Comparison of ENCODE assay signal across 27 cellular contexts in the genomic region with DNA sequence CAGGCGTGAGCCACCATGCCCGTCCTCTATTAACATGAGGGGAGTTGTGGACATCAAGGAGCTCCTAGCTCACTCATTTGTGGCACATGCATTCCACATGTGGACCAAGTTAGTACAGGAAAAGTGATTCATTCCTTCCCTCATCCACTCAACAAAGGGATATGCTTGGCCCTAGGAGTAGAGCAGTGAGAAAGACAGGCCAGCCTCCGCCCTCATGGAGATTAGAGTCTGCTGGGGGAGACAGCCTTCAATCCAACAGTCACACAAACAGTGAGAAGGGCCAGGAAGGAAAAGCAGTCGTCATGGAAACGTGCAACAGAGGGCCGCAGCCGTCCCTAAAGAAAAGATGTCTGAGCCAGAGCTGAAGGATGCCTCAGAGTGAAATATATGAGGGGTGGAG.
DNase-seq lines count a peak whose midpoint lies in the region; ATAC-seq and TF ChIP-seq lines count a peak whose summit lies in the region.
"Had no signal": no experiment of that assay in that cellular context is flagged by ENCODE, and none has a peak within 500 bp of the region (broad histone marks: within the 10 kb centered on the region; RNA-seq: fewer than 3 reads in every experiment).

No MANE protein-coding gene starts in this region.

- H3K27me3 ChIP-seq in colonic mucosa (no peaks in the 10 kb centered on the region), dorsolateral prefrontal cortex (no peaks in the 10 kb centered on the region)
- H3K27me3 ChIP-seq: BE2C, sigmoid colon had no signal

- H3K27ac ChIP-seq in colonic mucosa (no peak overlapping the region), dorsolateral prefrontal cortex (peak overlapping the region in 1 of 59 donors; percentile 26)
- H3K27ac ChIP-seq: HL-60, sigmoid colon had no signal

- H3K4me3 Mint-ChIP-seq in stimulated activated naive CD8-positive, alpha-beta T cell treated with anti-CD3 and anti-CD28 coated beads, Interleukin-15, amount 100 ng/mL, for 72 hours = no peak overlapping the region
- H3K4me3 Mint-ChIP-seq: H9, type B pancreatic cell had no signal

- H3K4me1 ChIP-seq in colonic mucosa = no peaks in the 10 kb centered on the region

- peak overlapping the region; percentile 29 to 35 for H3K27ac Mint-ChIP-seq in stimulated activated naive CD8-positive, alpha-beta T cell treated with anti-CD3 and anti-CD28 coated beads, Interleukin-15, amount 100 ng/mL, for 72 hours
- H3K27ac Mint-ChIP-seq: progenitor cell of endocrine pancreas, type B pancreatic cell had no signal

- H3K9me3 Mint-ChIP-seq in stimulated activated naive CD8-positive, alpha-beta T cell treated with anti-CD3 and anti-CD28 coated beads, Interleukin-15, amount 100 ng/mL, for 72 hours = no peaks in the 10 kb centered on the region
- H3K9me3 Mint-ChIP-seq: type B pancreatic cell had no signal

- H3K9ac ChIP-seq in colonic mucosa (ENCODE audit: low read depth in 2 of 2, low read length in 2 of 2) = no peak overlapping the region
- H3K9ac ChIP-seq: SK-N-SH had no signal

- H3K27me3 Mint-ChIP-seq in stimulated activated naive CD8-positive, alpha-beta T cell treated with anti-CD3 and anti-CD28 coated beads, Interleukin-15, amount 100 ng/mL, for 72 hours = no peaks in the 10 kb centered on the region
- H3K27me3 Mint-ChIP-seq: progenitor cell of endocrine pancreas, type B pancreatic cell had no signal

- no peak for TF ChIP-seq CTCF in colonic mucosa (IDR thresholded peaks at IDR 0.05)
- TF ChIP-seq CTCF in dorsolateral prefrontal cortex (IDR thresholded peaks at IDR 0.05 in 54 of 56, conservative IDR thresholded peaks at IDR 0.05 in 2 of 56; ENCODE audit: low read depth in 1 of 56, partially characterized antibody in 56 of 56) = no peak

- intact Hi-C loops in colonic mucosa (cut with DNase I) = no loop called here
- intact Hi-C loops in head of caudate nucleus (cut with DNase I) = no loop called here
- intact Hi-C loops in dorsolateral prefrontal cortex (cut with DNase I) = no loop called here

- no peaks in the 10 kb centered on the region for H3K9me3 ChIP-seq in colonic mucosa
- H3K9me3 ChIP-seq: BE2C, sigmoid colon, SK-N-SH had no signal

- no peak for ATAC-seq in stimulated activated naive CD8-positive, alpha-beta T cell treated with anti-CD3 and anti-CD28 coated beads, Interleukin-15, amount 100 ng/mL, for 72 hours
- ATAC-seq in stimulated activated naive CD8-positive, alpha-beta T cell treated with anti-CD3 and anti-CD28 coated beads, Interleukin-15, Interleukin-2, amounts not matched to agents 100 U/mL and 50 U/mL, for 24 hours = no peak
- no peak for ATAC-seq in left lobe of liver
- ATAC-seq in HG03354 (IDR thresholded peaks at IDR 0.05; ENCODE audit: poor library complexity, severe bottlenecking, unreplicated experiment) = no peak

- DNase-seq in stimulated activated naive CD8-positive, alpha-beta T cell treated with anti-CD3 and anti-CD28 coated beads, Interleukin-15, amount 100 ng/mL, for 72 hours = no peak
- no peak for DNase-seq in stimulated activated naive CD8-positive, alpha-beta T cell treated with anti-CD3 and anti-CD28 coated beads, Interleukin-15, Interleukin-2, amounts not matched to agents 100 U/mL and 50 U/mL, for 24 hours
- DNase-seq in colonic mucosa (peak; percentile 1), left lobe of liver (ENCODE audit: low spot score) (peak; percentile 35), head of caudate nucleus (no peak), dorsolateral prefrontal cortex (no peak)
- no peak for DNase-seq in central memory CD4-positive, alpha-beta T cell
- DNase-seq: activated CD4-positive, alpha-beta T cell treated with anti-CD3 and anti-CD28 coated beads for 48 hours; activated naive CD4-positive, alpha-beta T cell treated with anti-CD3 and anti-CD28 coated beads, Interleukin-2, amount 50 U/mL, for 16 hours; activated T-cell treated with anti-CD3 and anti-CD28 coated beads, Interleukin-2, amount 50 U/mL, for 48 hours; BE2C; caudate nucleus; DMS53; H9; islet precursor cell; NCI-H1092 treated with DMSO at 0.1 percent for 48 hours; NCI-H2081; NCI-H226; NCI-H774; sigmoid colon; SK-N-SH; stimulated activated CD4-positive, alpha-beta T cell treated with anti-CD3 and anti-CD28 coated beads, Interleukin-15, amount 100 ng/mL, for 24 hours; T-helper 2 cell had no signal

- H3K4me3 ChIP-seq in colonic mucosa (no peak overlapping the region), dorsolateral prefrontal cortex (no peak overlapping the region)
- H3K4me3 ChIP-seq: sigmoid colon had no signal

- H3K4me1 Mint-ChIP-seq in stimulated activated naive CD8-positive, alpha-beta T cell treated with anti-CD3 and anti-CD28 coated beads, Interleukin-15, amount 100 ng/mL, for 72 hours = peaks cover 4% of the 10 kb centered on the region
- H3K4me1 Mint-ChIP-seq: H9 had no signal

- peaks cover 5% of the 10 kb centered on the region for H3K36me3 ChIP-seq in colonic mucosa
- H3K36me3 ChIP-seq: BE2C had no signal

Comparison
In these comparisons a context has a peak if more than half of its experiments do, and no peak if none do; other contexts are left out.
1. DNase-seq: peak in colonic mucosa (single experiment) and left lobe of liver (single experiment); none in stimulated activated naive CD8-positive, alpha-beta T cell treated with anti-CD3 and anti-CD28 coated beads, Interleukin-15, amount 100 ng/mL, for 72 hours (0 of 2), stimulated activated naive CD8-positive, alpha-beta T cell treated with anti-CD3 and anti-CD28 coated beads, Interleukin-15, Interleukin-2, amounts not matched to agents 100 U/mL and 50 U/mL, for 24 hours (single experiment), head of caudate nucleus (0 of 42), central memory CD4-positive, alpha-beta T cell (single experiment) and dorsolateral prefrontal cortex (0 of 10).